ENCODE assay signal across 12 cellular contexts in the genomic region with DNA sequence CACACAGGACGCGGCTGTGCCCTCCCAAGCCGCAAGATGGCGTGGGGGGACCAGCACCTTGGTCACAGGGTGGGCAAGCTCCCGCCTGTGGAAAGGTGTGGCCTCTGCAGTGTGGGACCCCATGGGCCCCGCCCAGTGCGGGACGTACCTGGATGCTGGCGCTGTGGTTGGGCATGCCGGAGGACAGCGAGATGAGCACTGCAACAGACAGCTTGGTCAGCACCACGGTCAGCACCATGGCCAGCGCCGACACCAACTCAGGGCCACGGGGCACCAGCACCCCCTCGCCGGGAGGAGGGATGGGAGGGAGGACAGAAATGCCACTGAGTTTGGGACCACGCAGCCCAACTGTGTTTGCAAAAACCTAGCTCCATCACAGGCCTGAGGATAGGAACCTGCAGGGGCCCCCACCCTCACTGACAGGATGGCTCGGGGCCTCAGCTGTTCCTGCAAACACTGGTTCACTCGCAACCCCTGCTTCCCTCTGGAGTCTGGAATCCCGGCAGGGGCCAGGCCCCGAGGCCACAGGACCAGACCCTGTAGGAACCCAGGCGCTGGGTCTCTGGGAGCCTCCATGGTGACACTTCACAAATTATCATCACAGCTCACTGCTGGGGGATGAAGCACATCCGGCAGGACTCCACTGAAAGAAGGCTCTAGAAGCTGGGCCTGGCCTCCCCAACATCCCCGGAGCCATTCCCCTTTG. TPM values are rescaled to one million over a fixed set of nuclear protein-coding genes. Genes with fewer than 3 reads are reported as not detected.
DNase-seq lines count a peak whose midpoint lies in the region; ATAC-seq, FAIRE-seq and TF ChIP-seq lines count a peak whose summit lies in the region.
"Had no signal": no experiment of that assay in that cellular context is flagged by ENCODE, and none has a peak within 500 bp of the region (broad histone marks: within the 10 kb centered on the region; RNA-seq: fewer than 3 reads in every experiment).

No MANE protein-coding gene starts in this region.

- no peak overlapping the region for H3K4me3 ChIP-seq in right cardiac atrium (ENCODE audit: low read length)
- no peak overlapping the region for H3K4me3 ChIP-seq in fibroblast of villous mesenchyme (ENCODE audit: low read depth, low read length)
- H3K4me3 ChIP-seq: esophagus squamous epithelium had no signal

- DNase-seq in right cardiac atrium (peak in 2 of 3 donors; percentile 76 to 80), Right ventricle myocardium inferior (ENCODE audit: missing footprints) (no peak), fibroblast of villous mesenchyme (ENCODE audit: low read depth) (peak; percentile 12), urothelium cell line (ENCODE audit: low spot score) (peak; percentile 18), NCI-H2171 (lab: John Stamatoyannopoulos, UW) (no peak)
- DNase-seq: activated T-cell treated with anti-CD3 and anti-CD28 coated beads, Interleukin-2, amount 50 U/mL, for 72 hours; esophagus squamous epithelium; NCI-H2081 treated with DMSO at 0.1 percent for 48 hours; stimulated activated CD4-positive, alpha-beta T cell treated with anti-CD3 and anti-CD28 coated beads, Interleukin-15, amount 100 ng/mL, for 24 hours had no signal

- ATAC-seq in right cardiac atrium (no peak), Right ventricle myocardium inferior (no peak), GM19328 (IDR thresholded peaks at IDR 0.05; ENCODE audit: unreplicated experiment) (no peak)
- ATAC-seq: activated T-cell treated with anti-CD3 and anti-CD28 coated beads, Interleukin-2, amount 50 U/mL, for 72 hours had no signal

- TF ChIP-seq CTCF in fibroblast of villous mesenchyme (IDR thresholded peaks at IDR 0.05; ENCODE audit: insufficient read depth, low read depth, low read length), result no peak

- intact Hi-C loops in right cardiac atrium (cut with DNase I), result no loop called here
- intact Hi-C loops in Right ventricle myocardium inferior (cut with DNase I), result no loop called here

- H3K27ac ChIP-seq in right cardiac atrium (ENCODE audit: low read length), result no peak overlapping the region
- H3K27ac ChIP-seq: esophagus squamous epithelium had no signal

- H3K9me3 ChIP-seq in right cardiac atrium (ENCODE audit: control insufficient read depth, low read length), result no peaks in the 10 kb centered on the region
- H3K9me3 ChIP-seq: esophagus squamous epithelium had no signal

- no peaks in the 10 kb centered on the region for H3K27me3 ChIP-seq in right cardiac atrium (ENCODE audit: control insufficient read depth, insufficient read depth)
- H3K27me3 ChIP-seq: esophagus squamous epithelium had no signal

- no peak for FAIRE-seq in urothelium cell line (lab: Jason Lieb, UNC)
- FAIRE-seq: bronchial epithelial cell, keratinocyte had no signal

- WGBS in right cardiac atrium, result 85% methylated on average over 25 of the region's 25 CpGs

- H3K4me1 ChIP-seq in right cardiac atrium (ENCODE audit: control insufficient read depth, insufficient read depth, low read length), result no peaks in the 10 kb centered on the region
- H3K4me1 ChIP-seq: esophagus squamous epithelium had no signal

RNA-seq across cellular contexts. Expression of a gene that starts 27.1 kb away (rescaled TPM):
- total RNA-seq in right cardiac atrium (1 to 10 TPM; 1.1 to 3.3 (median 2.3) TPM), Right ventricle myocardium inferior (1.4 TPM), fibroblast of villous mesenchyme (1.3 TPM in 2 replicates)
- 2.7 TPM for polyA plus RNA-seq in right cardiac atrium

RNA-seq across cellular contexts. Expression of a gene that starts 27.5 kb away (rescaled TPM):
- 100 to 1,000 TPM in 2 of 4 donors, 10 to 100 TPM in 2; 82.7 to 145 (median 92.9) TPM for total RNA-seq in right cardiac atrium
- 87.3 TPM for polyA plus RNA-seq in right cardiac atrium
- 71.8 TPM for total RNA-seq in Right ventricle myocardium inferior
- 122 and 140 TPM in 2 replicates for total RNA-seq in fibroblast of villous mesenchyme

RNA-seq across cellular contexts. Expression of a gene that starts 27.7 kb away (rescaled TPM):
- total RNA-seq in right cardiac atrium (10 to 100 TPM; 20.9 to 27.0 (median 21.8) TPM), Right ventricle myocardium inferior (14.3 TPM), fibroblast of villous mesenchyme (31.2 and 36.7 TPM in 2 replicates)
- 9.5 TPM for polyA plus RNA-seq in right cardiac atrium

RNA-seq across cellular contexts. Expression of a gene that starts 39.9 kb away (rescaled TPM):
- total RNA-seq in right cardiac atrium (10 to 100 TPM; 12.3 to 17.1 (median 13.4) TPM), Right ventricle myocardium inferior (9.7 TPM), fibroblast of villous mesenchyme (5.6 and 8.4 TPM in 2 replicates)
- polyA plus RNA-seq in right cardiac atrium, result 6.0 TPM

Comparison
In these comparisons a context has a peak if more than half of its experiments do, and no peak if none do; other contexts are left out.
1. DNase-seq: peak in right cardiac atrium (2 of 3), fibroblast of villous mesenchyme (single experiment) and urothelium cell line (single experiment); none in Right ventricle myocardium inferior (single experiment) and NCI-H2171 (single experiment).